ENCODE assay signal across 1 cellular context in genomic region chr2:11516984-11517648, GRCh38.
TF ChIP-seq lines count a peak whose summit lies in the region.

No MANE protein-coding gene starts in this region.

TF ChIP-seq in HepG2, 621 proteins besides CTCF, POLR2A, EP300 and RAD21 (continued from another document):
- TF ChIP-seq CREBL2 (CRISPR knock-in tag; IDR thresholded peaks at IDR 0.05; ENCODE audit: borderline replicate concordance) (no peak), GTF3A (CRISPR knock-in tag; conservative IDR thresholded peaks at IDR 0.05) (peak; percentile 100), ZNF431 (CRISPR knock-in tag; IDR thresholded peaks at IDR 0.05; ENCODE audit: borderline replicate concordance, low read depth) (no peak), RFX3 (CRISPR knock-in tag; IDR thresholded peaks at IDR 0.05) (no peak), MEIS1 (CRISPR knock-in tag; IDR thresholded peaks at IDR 0.05; ENCODE audit: borderline replicate concordance) (no peak), ZNF569 (CRISPR knock-in tag; IDR thresholded peaks at IDR 0.05; ENCODE audit: borderline replicate concordance) (no peak), SUZ12 (IDR thresholded peaks at IDR 0.05; ENCODE audit: low read depth, low read length) (no peak), HNF4A (CRISPR knock-in tag; IDR thresholded peaks at IDR 0.05) (0 out of 2 replicates have a peak, but pooled peaks have one; percentile 10), PTBP1 (IDR thresholded peaks at IDR 0.05; ENCODE audit: low read depth, low read length, poor library complexity, severe bottlenecking) (no peak), KDM5A (IDR thresholded peaks at IDR 0.05; ENCODE audit: borderline replicate concordance, low read length) (no peak), ARNT2 (CRISPR knock-in tag; IDR thresholded peaks at IDR 0.05; ENCODE audit: low read depth) (no peak), ZNF670 (CRISPR knock-in tag; IDR thresholded peaks at IDR 0.05; ENCODE audit: borderline replicate concordance) (no peak), JARID2 (CRISPR knock-in tag; IDR thresholded peaks at IDR 0.05; ENCODE audit: insufficient replicate concordance) (no peak), MAF1 (CRISPR knock-in tag; IDR thresholded peaks at IDR 0.05; ENCODE audit: borderline replicate concordance) (no peak), ESRRA (CRISPR knock-in tag; IDR thresholded peaks at IDR 0.05; ENCODE audit: low read depth) (no peak), NR2C2 (CRISPR knock-in tag; IDR thresholded peaks at IDR 0.05; ENCODE audit: borderline replicate concordance) (no peak), ZNF234 (CRISPR knock-in tag; conservative IDR thresholded peaks at IDR 0.05) (no peak)
- TF ChIP-seq, protein P1, sequence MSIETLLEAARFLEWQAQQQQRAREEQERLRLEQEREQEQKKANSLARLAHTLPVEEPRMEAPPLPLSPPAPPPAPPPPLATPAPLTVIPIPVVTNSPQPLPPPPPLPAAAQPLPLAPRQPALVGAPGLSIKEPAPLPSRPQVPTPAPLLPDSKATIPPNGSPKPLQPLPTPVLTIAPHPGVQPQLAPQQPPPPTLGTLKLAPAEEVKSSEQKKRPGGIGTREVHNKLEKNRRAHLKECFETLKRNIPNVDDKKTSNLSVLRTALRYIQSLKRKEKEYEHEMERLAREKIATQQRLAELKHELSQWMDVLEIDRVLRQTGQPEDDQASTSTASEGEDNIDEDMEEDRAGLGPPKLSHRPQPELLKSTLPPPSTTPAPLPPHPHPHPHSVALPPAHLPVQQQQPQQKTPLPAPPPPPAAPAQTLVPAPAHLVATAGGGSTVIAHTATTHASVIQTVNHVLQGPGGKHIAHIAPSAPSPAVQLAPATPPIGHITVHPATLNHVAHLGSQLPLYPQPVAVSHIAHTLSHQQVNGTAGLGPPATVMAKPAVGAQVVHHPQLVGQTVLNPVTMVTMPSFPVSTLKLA (IDR thresholded peaks at IDR 0.05) = no peak
